ENCODE assay signal across 27 cellular contexts in the genomic region with DNA sequence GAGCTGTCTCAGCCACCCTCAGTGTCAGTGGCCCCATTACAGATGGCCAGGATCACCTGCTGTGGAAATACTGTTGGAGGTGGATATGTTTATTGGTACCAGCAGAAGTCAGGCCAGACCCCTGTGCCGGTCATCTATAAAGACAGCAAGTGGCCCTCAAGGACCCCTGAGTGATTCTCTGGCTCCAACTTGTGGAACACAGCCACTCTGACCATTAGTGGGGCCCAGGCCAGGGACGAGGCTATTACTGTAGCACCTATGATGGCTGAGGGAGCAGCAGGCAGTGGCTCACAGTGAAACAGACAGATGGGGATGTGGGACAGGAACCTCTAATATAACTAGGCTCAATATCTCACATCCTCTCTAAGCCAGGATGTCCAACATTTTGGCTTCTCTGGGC. TPM values are rescaled to one million over a fixed set of nuclear protein-coding genes. Genes with fewer than 3 reads are reported as not detected.
DNase-seq lines count a peak whose midpoint lies in the region; ATAC-seq, FAIRE-seq and TF ChIP-seq lines count a peak whose summit lies in the region.
"Had no signal": no experiment of that assay in that cellular context is flagged by ENCODE, and none has a peak within 500 bp of the region (broad histone marks: within the 10 kb centered on the region; RNA-seq: fewer than 3 reads in every experiment).

No MANE protein-coding gene starts in this region.

- no peak overlapping the region for H4K91ac ChIP-seq in neuronal stem cell (ENCODE audit: low read depth, low read length, poor library complexity)

- TF ChIP-seq EP300 in K562 (IDR thresholded peaks at IDR 0.05; ENCODE audit: low read length) = no peak

- TF ChIP-seq CTCF in OCI-LY3 (IDR thresholded peaks at IDR 0.05; ENCODE audit: low read depth, low read length) = no peak
- TF ChIP-seq CTCF in K562 (IDR thresholded peaks at IDR 0.05 in 2 of 3, conservative IDR thresholded peaks at IDR 0.05 in 1 of 3; ENCODE audit: insufficient read depth in 2 of 3, low read depth in 1 of 3, low read length in 3 of 3) = no peak
- no peak for TF ChIP-seq CTCF in type B pancreatic cell (conservative IDR thresholded peaks at IDR 0.05)

- H3K9me1 ChIP-seq in K562 (ENCODE audit: control insufficient read depth, insufficient read depth, low read length) = no peaks in the 10 kb centered on the region

- peak overlapping the region; percentile 49 for H2BK15ac ChIP-seq in neuronal stem cell (ENCODE audit: low read length)

- TF ChIP-seq POLR2A in K562 (conservative IDR thresholded peaks at IDR 0.05) = no peak

- H3K4me2 ChIP-seq in OCI-LY3 (ENCODE audit: low read length) (peak overlapping the region; percentile 8; the same call in 1 of the 2 replicates), K562 (ENCODE audit: insufficient read depth, low read length) (no peak overlapping the region), neuronal stem cell (ENCODE audit: insufficient read depth, low read length, poor library complexity, severe bottlenecking) (no peak overlapping the region)
- H3K4me2 ChIP-seq: BLaER1 had no signal

- H3K14ac ChIP-seq in neuronal stem cell (ENCODE audit: low read length) = no peak overlapping the region

- H3K79me2 ChIP-seq in OCI-LY3 (ENCODE audit: low read length) = no peaks in the 10 kb centered on the region
- H3K79me2 ChIP-seq in K562 (ENCODE audit: control insufficient read depth, insufficient read depth, low read length) = no peaks in the 10 kb centered on the region

- no peaks in the 10 kb centered on the region for H4K20me1 ChIP-seq in OCI-LY3 (ENCODE audit: insufficient read depth, low read length)
- peaks cover 37% of the 10 kb centered on the region for H4K20me1 ChIP-seq in K562 (replicated peaks; ENCODE audit: control insufficient read depth, insufficient read depth, low read length)
- H4K20me1 ChIP-seq: BLaER1 had no signal

- H3K4me1 ChIP-seq in OCI-LY3 (ENCODE audit: low read length) (peaks cover 56% of the 10 kb centered on the region), K562 (replicated peaks in 1 of 2; ENCODE audit: control insufficient read depth in 2 of 2, insufficient read depth in 2 of 2, low read length in 2 of 2) (no peaks in the 10 kb centered on the region), neuronal stem cell (ENCODE audit: control insufficient read depth in 2 of 2, insufficient read depth in 1 of 2, low read depth in 1 of 2, low read length in 2 of 2) (no peaks in the 10 kb centered on the region)
- H3K4me1 ChIP-seq: BE2C had no signal

- intact Hi-C loops in K562 (cut with micrococcal nuclease) = no loop called here

- no peak overlapping the region for H3K27ac ChIP-seq in OCI-LY3 (ENCODE audit: low read length)
- H3K27ac ChIP-seq in K562 (ENCODE audit: extremely low read depth, low read depth, low read length) = no peak overlapping the region
- no peak overlapping the region for H3K27ac ChIP-seq in neuronal stem cell (replicated peaks; ENCODE audit: low read length)
- H3K27ac ChIP-seq: BLaER1 had no signal

- no peak overlapping the region for H3K18ac ChIP-seq in neuronal stem cell (ENCODE audit: low read length)

- no peak overlapping the region for H2BK120ac ChIP-seq in neuronal stem cell (ENCODE audit: low read depth, low read length)

- H3K79me1 ChIP-seq in neuronal stem cell (ENCODE audit: low read depth, low read length) = no peaks in the 10 kb centered on the region

- no peak for ATAC-seq in K562
- ATAC-seq: GM12878 had no signal

- no peak overlapping the region for H2BK5ac ChIP-seq in neuronal stem cell (ENCODE audit: low read length)

- in situ Hi-C loops in K562 (cut with MboI) = no loop called here

- H3K27me3 ChIP-seq in OCI-LY3 (ENCODE audit: low read depth, low read length) (no peaks in the 10 kb centered on the region), K562 (ENCODE audit: control insufficient read depth in 2 of 2, insufficient read depth in 2 of 2, low read length in 2 of 2) (peaks cover 52 to 64% of the 10 kb centered on the region in 2 experiments), neuronal stem cell (ENCODE audit: control insufficient read depth in 3 of 3, insufficient read depth in 3 of 3, low read depth in 1 of 3, low read length in 3 of 3) (peaks cover 3 to 7% (median 5%) of the 10 kb centered on the region in 3 experiments)
- H3K27me3 ChIP-seq: BLaER1 had no signal

- H2BK12ac ChIP-seq in neuronal stem cell (ENCODE audit: low read length) = no peak overlapping the region

- H3K4me1 Mint-ChIP-seq in type B pancreatic cell (ENCODE audit: unreplicated experiment) = peaks cover 9% of the 10 kb centered on the region

- H3K23ac ChIP-seq in neuronal stem cell (ENCODE audit: low read depth, low read length, poor library complexity) = peak overlapping the region; percentile 73

- DNase-seq in K562 (ENCODE audit: extremely low read depth in 1 of 4, low spot score in 3 of 4) (peak in 2 of 4 experiments; percentile 10 to 37), neuronal stem cell (ENCODE audit: low spot score) (no peak), type B pancreatic cell (ENCODE audit: extremely low spot score, unreplicated experiment) (peak; percentile 48), NCI-H226 (no peak), SW480 (ENCODE audit: low spot score) (no peak), GDM1 (lab: John Stamatoyannopoulos, UW) (no peak), DMS153 treated with DMSO at 0.1 percent for 48 hours (lab: John Stamatoyannopoulos, UW; ENCODE audit: unreplicated experiment) (no peak)
- DNase-seq: 8988T; ACHN; BE2C; C1 segment of cervical spinal cord; CD4-positive, alpha-beta memory T cell; CD4-positive, CD25-positive, alpha-beta regulatory T cell; CD8-positive, alpha-beta memory T cell; COR-L47; DMS 273 treated with DMSO at 0.1 percent for 48 hours; DMS153; DMS79 treated with DMSO at 0.1 percent for 48 hours had no signal

- H3K27me3 Mint-ChIP-seq in type B pancreatic cell = peaks cover 25% of the 10 kb centered on the region

- no peak overlapping the region for H2AFZ ChIP-seq in OCI-LY3 (ENCODE audit: low read depth, low read length)
- no peak overlapping the region for H2AFZ ChIP-seq in K562 (ENCODE audit: low read depth, low read length)
- no peak overlapping the region for H2AFZ ChIP-seq in neuronal stem cell (ENCODE audit: low read length)

- H3K9me3 ChIP-seq in OCI-LY3 (ENCODE audit: insufficient read depth, low read length) (no peaks in the 10 kb centered on the region), K562 (replicated peaks; ENCODE audit: control insufficient read depth, insufficient read depth, low read depth, low read length) (no peaks in the 10 kb centered on the region), neuronal stem cell (replicated peaks in 1 of 2; ENCODE audit: control insufficient read depth in 2 of 2, insufficient read depth in 1 of 2, low read depth in 1 of 2, low read length in 2 of 2) (no peaks in the 10 kb centered on the region)
- H3K9me3 ChIP-seq: BE2C, BLaER1 had no signal

- H3K9me3 Mint-ChIP-seq in type B pancreatic cell = no peaks in the 10 kb centered on the region
- H3K9me3 Mint-ChIP-seq: CD8-positive, alpha-beta memory T cell had no signal

- H4K8ac ChIP-seq in neuronal stem cell (ENCODE audit: low read depth, low read length) = peak overlapping the region; percentile 86

- CTCF ChIA-PET in K562 (lab: Yijun Ruan, JAX; ENCODE audit: low intra/inter-chr PET ratio) = interaction anchor here (0.6 to 2.1 kb wide), 2 partner anchors 155 to 1518 kb away, joined by 3 to 9 read pairs; no protein-coding TSS in a partner anchor

- H3K9ac ChIP-seq in OCI-LY3 (ENCODE audit: low read length) = no peak overlapping the region
- no peak overlapping the region for H3K9ac ChIP-seq in K562 (ENCODE audit: insufficient read depth in 1 of 2, low read depth in 2 of 2, low read length in 2 of 2)
- H3K9ac ChIP-seq in neuronal stem cell (ENCODE audit: low read depth, low read length, poor library complexity) = no peak overlapping the region
- H3K9ac ChIP-seq: BLaER1 had no signal

- TF ChIP-seq RAD21 in K562 (CRISPR knock-in tag; conservative IDR thresholded peaks at IDR 0.05 in 1 of 2, IDR thresholded peaks at IDR 0.05 in 1 of 2) = no peak

- no peak overlapping the region for H2AK5ac ChIP-seq in neuronal stem cell (ENCODE audit: low read depth, low read length)

- no peaks in the 10 kb centered on the region for H3K36me3 Mint-ChIP-seq in type B pancreatic cell
- H3K36me3 Mint-ChIP-seq: CD14-positive monocyte; CD4-positive, alpha-beta memory T cell; CD4-positive, CD25-positive, alpha-beta regulatory T cell; CD8-positive, alpha-beta memory T cell had no signal

- peak overlapping the region; percentile 37 for H3K4ac ChIP-seq in neuronal stem cell (ENCODE audit: low read length)

- FAIRE-seq in K562 (lab: Jason Lieb, UNC) = no peak
- FAIRE-seq: A204.1, G401.6, GM12878, GM19239 had no signal

- WGBS in K562 (ENCODE audit: insufficient coverage, low coverage, missing lambda C conversion rate) = 0% methylated on average over 2 of the region's 2 CpGs
- no CpG with 5 or more reads among the region's 2 CpGs for WGBS in neuronal stem cell (ENCODE audit: extremely low coverage in 2 of 2, insufficient read length in 2 of 2, insufficient replicate concordance in 1 of 2), 2 donors

- H3K36me3 ChIP-seq in OCI-LY3 (replicated peaks; ENCODE audit: low read depth, low read length) (no peaks in the 10 kb centered on the region), K562 (ENCODE audit: control insufficient read depth, insufficient read depth, low read length) (no peaks in the 10 kb centered on the region), neuronal stem cell (replicated peaks in 1 of 2; ENCODE audit: control insufficient read depth in 2 of 2, insufficient read depth in 2 of 2, low read length in 2 of 2) (no peaks in the 10 kb centered on the region)
- H3K36me3 ChIP-seq: BE2C, BLaER1 had no signal

- H3K4me3 ChIP-seq in OCI-LY3 (ENCODE audit: low read length) (no peak overlapping the region), K562 (no peak overlapping the region), neuronal stem cell (ENCODE audit: low read length in 2 of 2) (no peak overlapping the region)
- H3K4me3 ChIP-seq: BLaER1, GM12878 had no signal

- no peak overlapping the region for H3K4me3 Mint-ChIP-seq in type B pancreatic cell
- H3K4me3 Mint-ChIP-seq: CD14-positive monocyte; CD4-positive, alpha-beta memory T cell; CD4-positive, CD25-positive, alpha-beta regulatory T cell; CD8-positive, alpha-beta memory T cell had no signal

- no TSS peak for BruUV-seq in K562 (replicated peaks; lab: Mats Ljungman, UMichigan)

- POLR2A ChIA-PET in K562 (lab: Yijun Ruan, JAX) = interaction anchor here (0.6 to 1.8 kb wide), 20 partner anchors 8 to 531 kb away, joined by 3 to 8 read pairs (median 4); partner anchors contain the start of genes PRAME and ZNF280A

- H3K27ac Mint-ChIP-seq in type B pancreatic cell = no peak overlapping the region
- H3K27ac Mint-ChIP-seq: CD14-positive monocyte; CD4-positive, CD25-positive, alpha-beta regulatory T cell had no signal

RNA-seq across cellular contexts. Expression of gene GGTLC2, which starts 25.5 kb away (rescaled TPM):
- not detected in 2 replicates for total RNA-seq in K562 (2011; cell fraction: chromatin; rRNA removed; ENCODE audit: low replicate concordance)
- total RNA-seq in K562 (2011; cell fraction: nucleolus; rRNA removed) = not detected in 2 replicates
- not detected in 2 replicates for total RNA-seq in K562 (2011; cell fraction: nucleoplasm; rRNA removed)
- not detected in 2 replicates for total RNA-seq in K562 (2014; rRNA removed)
- total RNA-seq in K562 (2014; rRNA removed; fragmentation: Illumina TruSeq; extraction: Trizol) = not detected in 2 replicates
- not detected in 2 replicates for total RNA-seq in K562 (2015; rRNA removed; fragmentation: Illumina TruSeq; extraction: Trizol)
- total RNA-seq in K562 (2021) = not detected in 2 replicates
- not detected in 2 replicates for polyA plus RNA-seq in K562 (2011; rRNA removed)
- not detected in 2 replicates for polyA plus RNA-seq in K562 (2011; cell fraction: cytosol; rRNA removed)
- polyA plus RNA-seq in K562 (2011; cell fraction: nucleus; rRNA removed) = not detected in 2 replicates
- not detected in 2 replicates for polyA plus RNA-seq in K562 (2012)
- polyA plus RNA-seq in K562 (2014; fragmentation: Illumina TruSeq; extraction: Trizol) = not detected in 2 replicates
- polyA plus RNA-seq in K562 (2014; fragmentation: Nextera tagmentation; extraction: Ambion mirVana) = not detected
- not detected in 2 replicates for polyA plus RNA-seq in K562 (2014; rRNA removed)
- not detected in 2 replicates for polyA minus RNA-seq in K562 (2011; rRNA and poly(A)+ RNA removed)
- not detected in 2 replicates for polyA minus RNA-seq in K562 (2011; cell fraction: cytosol; rRNA and poly(A)+ RNA removed)
- not detected in 2 replicates for polyA minus RNA-seq in K562 (2011; cell fraction: nucleus; rRNA and poly(A)+ RNA removed)
- not detected for polyA plus RNA-seq in neuronal stem cell (2013, experiment 1 of 2)
- polyA plus RNA-seq in neuronal stem cell (2013, experiment 2 of 2) = not detected
- total RNA-seq in type B pancreatic cell (ENCODE audit: low replicate concordance) = not detected in 2 replicates
- total RNA-seq: A673; CD4-positive, alpha-beta memory T cell; CD4-positive, CD25-positive, alpha-beta regulatory T cell; CD8-positive, alpha-beta memory T cell; GM12878 had no signal
- polyA plus RNA-seq: AG04450; CD14-positive monocyte; CD4-positive, alpha-beta memory T cell; CD8-positive, alpha-beta memory T cell; GM12878 had no signal

RNA-seq across cellular contexts. Expression of gene PRAME, which starts 59.9 kb away (rescaled TPM):
- 1,035 and 1,246 TPM in 2 replicates for total RNA-seq in K562 (2011; cell fraction: chromatin; rRNA removed; ENCODE audit: low replicate concordance)
- 1,013 and 1,088 TPM in 2 replicates for total RNA-seq in K562 (2011; cell fraction: nucleolus; rRNA removed)
- total RNA-seq in K562 (2011; cell fraction: nucleoplasm; rRNA removed) = 943 and 1,014 TPM in 2 replicates
- total RNA-seq in K562 (2014; rRNA removed) (968 and 1,107 TPM in 2 replicates), K562 (2014; rRNA removed; fragmentation: Illumina TruSeq; extraction: Trizol) (993 and 1,024 TPM in 2 replicates), K562 (2015; rRNA removed; fragmentation: Illumina TruSeq; extraction: Trizol) (1,048 and 1,089 TPM in 2 replicates), K562 (2021) (1,138 and 1,201 TPM in 2 replicates), type B pancreatic cell (ENCODE audit: low replicate concordance) (0.10 TPM in 1 of 2 replicates, not detected in the other)
- polyA plus RNA-seq in K562 (2011; rRNA removed) (2,141 and 2,474 TPM in 2 replicates), K562 (2014; fragmentation: Illumina TruSeq; extraction: Trizol) (1,536 and 1,589 TPM in 2 replicates), K562 (2014; fragmentation: Nextera tagmentation; extraction: Ambion mirVana) (1,000 to 10,000 TPM in 1 of 2 experiments, 100 to 1,000 TPM in 1; 662 to 1,142 TPM), K562 (2014; rRNA removed) (1,519 and 1,644 TPM in 2 replicates)
- 2,488 and 2,726 TPM in 2 replicates for polyA plus RNA-seq in K562 (2011; cell fraction: cytosol; rRNA removed)
- polyA plus RNA-seq in K562 (2011; cell fraction: nucleus; rRNA removed) = 3,679 and 4,057 TPM in 2 replicates
- 1,108 and 1,453 TPM in 2 replicates for polyA plus RNA-seq in K562 (2012)
- 1,022 and 1,144 TPM in 2 replicates for polyA minus RNA-seq in K562 (2011; rRNA and poly(A)+ RNA removed)
- polyA minus RNA-seq in K562 (2011; cell fraction: cytosol; rRNA and poly(A)+ RNA removed) = 512 and 653 TPM in 2 replicates
- polyA minus RNA-seq in K562 (2011; cell fraction: nucleus; rRNA and poly(A)+ RNA removed) = 275 and 419 TPM in 2 replicates
- polyA plus RNA-seq in neuronal stem cell (2013, experiment 1 of 2) = 0.07 TPM
- polyA plus RNA-seq in neuronal stem cell (2013, experiment 2 of 2) = 0.07 TPM
- total RNA-seq: CD4-positive, alpha-beta memory T cell; CD4-positive, CD25-positive, alpha-beta regulatory T cell; CD8-positive, alpha-beta memory T cell had no signal
- polyA plus RNA-seq: CD14-positive monocyte; CD4-positive, alpha-beta memory T cell; CD4-positive, CD25-positive, alpha-beta regulatory T cell; CD8-positive, alpha-beta memory T cell had no signal

Comparison
In these comparisons a context has a peak if more than half of its experiments do, and no peak if none do; other contexts are left out.
1. RNA of gene PRAME, which starts 59.9 kb away (total RNA-seq): 943 to 1,246 TPM in K562; 0.10 TPM in type B pancreatic cell; every median in the first group is over 100 times any median in the second.